Comparison of ENCODE assay signal across 8 cellular contexts in the genomic region with DNA sequence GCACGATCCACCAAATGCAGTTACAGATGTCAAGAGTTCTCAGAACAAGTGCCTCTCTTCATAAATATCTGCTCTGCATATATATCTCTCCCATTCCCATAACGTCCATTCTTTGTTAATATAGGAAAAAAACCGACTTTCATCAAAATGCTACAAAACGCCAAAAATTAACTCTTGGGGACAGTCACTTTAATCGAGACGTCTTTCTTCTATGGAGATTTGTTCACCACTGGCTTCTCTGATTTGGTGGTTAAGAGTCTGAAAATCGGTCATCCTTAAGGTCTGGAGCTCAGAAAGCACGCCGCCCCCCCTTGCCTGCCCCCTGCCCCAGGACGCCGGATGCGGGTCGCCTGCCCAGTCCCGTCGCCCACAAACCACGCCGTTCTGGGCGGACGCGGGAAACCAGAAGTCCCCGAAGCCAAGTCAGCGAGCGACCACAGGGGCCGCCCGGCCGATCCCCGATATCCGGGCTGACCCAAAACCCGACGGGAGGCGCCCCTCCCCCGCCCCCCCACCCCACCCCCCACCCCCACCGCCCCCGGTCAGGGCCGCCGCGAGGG.
DNase-seq lines count a peak whose midpoint lies in the region; ATAC-seq, FAIRE-seq and TF ChIP-seq lines count a peak whose summit lies in the region.

No MANE protein-coding gene starts in this region.

- H3K27ac ChIP-seq in kidney (ENCODE audit: low read depth in 2 of 2, low read length in 2 of 2): no peak overlapping the region
- no peak overlapping the region for H3K27ac ChIP-seq in effector memory CD4-positive, alpha-beta T cell (ENCODE audit: insufficient read depth, low read length, poor library complexity, severe bottlenecking)

- TF ChIP-seq CTCF in kidney (IDR thresholded peaks at IDR 0.05; ENCODE audit: borderline replicate concordance, extremely low read depth, insufficient read depth): no peak

- H3K27me3 Mint-ChIP-seq in T-helper 2 cell treated with Interferon-gamma antibody and Interleukin-4, amounts not matched to agents 5 μg/mL and 100 μg/mL, for 36 hours (ENCODE audit: low read depth): peaks cover 55% of the 10 kb centered on the region
- H3K27me3 Mint-ChIP-seq in activated T-helper 17 cell treated with anti-CD3 and anti-CD28 coated beads, Interleukin-2, amount 50 U/mL, for 72 hours: peaks cover 62% of the 10 kb centered on the region
- peaks cover 73% of the 10 kb centered on the region for H3K27me3 Mint-ChIP-seq in stimulated activated naive CD8-positive, alpha-beta T cell treated with anti-CD3 and anti-CD28 coated beads, Interleukin-15, amount 100 ng/mL, for 72 hours

- no peaks in the 10 kb centered on the region for H3K9me3 Mint-ChIP-seq in T-helper 2 cell treated with Interferon-gamma antibody and Interleukin-4, amounts not matched to agents 5 μg/mL and 100 μg/mL, for 36 hours
- H3K9me3 Mint-ChIP-seq in activated T-helper 17 cell treated with anti-CD3 and anti-CD28 coated beads, Interleukin-2, amount 50 U/mL, for 72 hours: no peaks in the 10 kb centered on the region
- peaks cover 0 to 5% of the 10 kb centered on the region in 2 donors for H3K9me3 Mint-ChIP-seq in stimulated activated naive CD8-positive, alpha-beta T cell treated with anti-CD3 and anti-CD28 coated beads, Interleukin-15, amount 100 ng/mL, for 72 hours

- no peak for DNase-seq in T-helper 2 cell treated with Interferon-gamma antibody and Interleukin-4, amounts not matched to agents 5 μg/mL and 100 μg/mL, for 36 hours (ENCODE audit: low spot score)
- DNase-seq in T-helper 2 cell: no peak
- DNase-seq in kidney: no peak
- no peak for DNase-seq in stimulated activated naive CD8-positive, alpha-beta T cell treated with anti-CD3 and anti-CD28 coated beads, Interleukin-15, amount 100 ng/mL, for 72 hours
- no peak for DNase-seq in effector memory CD4-positive, alpha-beta T cell
- DNase-seq in NCI-H2171 (lab: John Stamatoyannopoulos, UW): no peak

- ATAC-seq in activated T-helper 17 cell treated with anti-CD3 and anti-CD28 coated beads, Interleukin-2, amount 50 U/mL, for 72 hours (replicated peaks): no peak
- ATAC-seq in stimulated activated naive CD8-positive, alpha-beta T cell treated with anti-CD3 and anti-CD28 coated beads, Interleukin-15, amount 100 ng/mL, for 72 hours: no peak
- no peak for ATAC-seq in HG03520 (IDR thresholded peaks at IDR 0.05; ENCODE audit: unreplicated experiment)

- no peak overlapping the region for H3K9ac ChIP-seq in kidney (ENCODE audit: low read length in 2 of 2)

- no peaks in the 10 kb centered on the region for H3K9me3 ChIP-seq in kidney (ENCODE audit: control insufficient read depth in 1 of 2, low read length in 2 of 2)
- no peaks in the 10 kb centered on the region for H3K9me3 ChIP-seq in effector memory CD4-positive, alpha-beta T cell (ENCODE audit: control insufficient read depth, low read length)

- H3K27ac Mint-ChIP-seq in T-helper 2 cell treated with Interferon-gamma antibody and Interleukin-4, amounts not matched to agents 5 μg/mL and 100 μg/mL, for 36 hours: no peak overlapping the region
- no peak overlapping the region for H3K27ac Mint-ChIP-seq in activated T-helper 17 cell treated with anti-CD3 and anti-CD28 coated beads, Interleukin-2, amount 50 U/mL, for 72 hours
- H3K27ac Mint-ChIP-seq in stimulated activated naive CD8-positive, alpha-beta T cell treated with anti-CD3 and anti-CD28 coated beads, Interleukin-15, amount 100 ng/mL, for 72 hours: no peak overlapping the region

- intact Hi-C loops in kidney (cut with DNase I): no loop called here

- H3K4me1 Mint-ChIP-seq in T-helper 2 cell treated with Interferon-gamma antibody and Interleukin-4, amounts not matched to agents 5 μg/mL and 100 μg/mL, for 36 hours (ENCODE audit: low read depth): peaks cover 4% of the 10 kb centered on the region
- H3K4me1 Mint-ChIP-seq in activated T-helper 17 cell treated with anti-CD3 and anti-CD28 coated beads, Interleukin-2, amount 50 U/mL, for 72 hours: no peaks in the 10 kb centered on the region
- H3K4me1 Mint-ChIP-seq in stimulated activated naive CD8-positive, alpha-beta T cell treated with anti-CD3 and anti-CD28 coated beads, Interleukin-15, amount 100 ng/mL, for 72 hours: peaks cover 6% of the 10 kb centered on the region

- peak overlapping the region; percentile 24 to 50 for H3K4me3 ChIP-seq in kidney (ENCODE audit: low read length in 2 of 2)
- no peak overlapping the region for H3K4me3 ChIP-seq in effector memory CD4-positive, alpha-beta T cell (ENCODE audit: insufficient read depth, low read depth, low read length, poor library complexity, severe bottlenecking)

- peaks cover 4% of the 10 kb centered on the region for H3K36me3 Mint-ChIP-seq in T-helper 2 cell treated with Interferon-gamma antibody and Interleukin-4, amounts not matched to agents 5 μg/mL and 100 μg/mL, for 36 hours (ENCODE audit: low read depth)
- H3K36me3 Mint-ChIP-seq in activated T-helper 17 cell treated with anti-CD3 and anti-CD28 coated beads, Interleukin-2, amount 50 U/mL, for 72 hours (ENCODE audit: low read depth): peaks cover 5% of the 10 kb centered on the region

- FAIRE-seq in kidney (lab: Jason Lieb, UNC): no peak

- H3K4me1 ChIP-seq in kidney (ENCODE audit: control insufficient read depth in 1 of 2, insufficient read depth in 1 of 2, low read depth in 1 of 2, low read length in 2 of 2): peaks cover 0 to 2% of the 10 kb centered on the region in 2 donors
- H3K4me1 ChIP-seq in effector memory CD4-positive, alpha-beta T cell (ENCODE audit: control insufficient read depth, insufficient read depth, low read length, poor library complexity, severe bottlenecking): no peaks in the 10 kb centered on the region

- no peaks in the 10 kb centered on the region for H3K27me3 ChIP-seq in effector memory CD4-positive, alpha-beta T cell (replicated peaks; ENCODE audit: control insufficient read depth, insufficient read depth, low read length, poor library complexity, severe bottlenecking)

- no peaks in the 10 kb centered on the region for H3K36me3 ChIP-seq in kidney (ENCODE audit: control insufficient read depth in 1 of 2, insufficient read depth in 2 of 2, low read length in 2 of 2)
- H3K36me3 ChIP-seq in effector memory CD4-positive, alpha-beta T cell (ENCODE audit: control insufficient read depth, insufficient read depth, low read length): no peaks in the 10 kb centered on the region

- peak overlapping the region; percentile 57 for H3K4me3 Mint-ChIP-seq in T-helper 2 cell treated with Interferon-gamma antibody and Interleukin-4, amounts not matched to agents 5 μg/mL and 100 μg/mL, for 36 hours
- H3K4me3 Mint-ChIP-seq in activated T-helper 17 cell treated with anti-CD3 and anti-CD28 coated beads, Interleukin-2, amount 50 U/mL, for 72 hours: peak overlapping the region; percentile 31
- peak overlapping the region; percentile 42 to 71 for H3K4me3 Mint-ChIP-seq in stimulated activated naive CD8-positive, alpha-beta T cell treated with anti-CD3 and anti-CD28 coated beads, Interleukin-15, amount 100 ng/mL, for 72 hours
